Comparison of ENCODE assay signal across 10 cellular contexts in genomic region chr11:1293619-1294015, GRCh38. TPM values are rescaled to one million over a fixed set of nuclear protein-coding genes. Genes with fewer than 3 reads are reported as not detected.
DNase-seq lines count a peak whose midpoint lies in the region; ATAC-seq and TF ChIP-seq lines count a peak whose summit lies in the region.
"Had no signal": no experiment of that assay in that cellular context is flagged by ENCODE, and none has a peak within 500 bp of the region (broad histone marks: within the 10 kb centered on the region; RNA-seq: fewer than 3 reads in every experiment).

No MANE protein-coding gene starts in this region.

- POLR2A ChIA-PET in BJ (lab: Charles Lee): no interaction called here

- in situ Hi-C loops in T47D (cut with HindIII; ENCODE audit: low pct_unique_long_range_greater_than_20kb, low sequenced_read_pairs): no loop called here

- no peak overlapping the region for H3K27ac Mint-ChIP-seq in HFFc6
- H3K27ac Mint-ChIP-seq in natural killer cell: no peak overlapping the region
- H3K27ac Mint-ChIP-seq: dendritic cell treated with granulocyte-macrophage colony-stimulating factor and Interleukin-4, amounts not matched to agents 40 ng/mL and 50 ng/mL, for 4 days; T-helper 2 cell treated with Interferon-gamma antibody and Interleukin-4, amounts not matched to agents 5 μg/mL and 100 μg/mL, for 36 hours had no signal

- H3K36me3 ChIP-seq in BJ (ENCODE audit: control insufficient read depth, insufficient read depth, low read length): peaks cover 22% of the 10 kb centered on the region

- no peaks in the 10 kb centered on the region for H3K4me1 Mint-ChIP-seq in HFFc6 (ENCODE audit: low read depth)
- H3K4me1 Mint-ChIP-seq in natural killer cell: peaks cover 13 to 18% of the 10 kb centered on the region in 2 donors

- ATAC-seq in natural killer cell (peak; percentile 46 to 65 (median 48)), HG03039 (IDR thresholded peaks at IDR 0.05; ENCODE audit: unreplicated experiment) (no peak), HG02759 (IDR thresholded peaks at IDR 0.05; ENCODE audit: unreplicated experiment) (no peak)

- H3K9me3 Mint-ChIP-seq in HFFc6 (no peaks in the 10 kb centered on the region), natural killer cell (no peaks in the 10 kb centered on the region)
- H3K9me3 Mint-ChIP-seq: dendritic cell treated with granulocyte-macrophage colony-stimulating factor and Interleukin-4, amounts not matched to agents 40 ng/mL and 50 ng/mL, for 4 days; T-helper 2 cell treated with Interferon-gamma antibody and Interleukin-4, amounts not matched to agents 5 μg/mL and 100 μg/mL, for 36 hours had no signal

- H3K36me3 Mint-ChIP-seq in HFFc6 (ENCODE audit: low read depth): no peaks in the 10 kb centered on the region; the same call in 1 of the 2 replicates
- no peaks in the 10 kb centered on the region for H3K36me3 Mint-ChIP-seq in natural killer cell

- H3K4me3 Mint-ChIP-seq in HFFc6 (no peak overlapping the region), natural killer cell (no peak overlapping the region)
- H3K4me3 Mint-ChIP-seq: dendritic cell treated with granulocyte-macrophage colony-stimulating factor and Interleukin-4, amounts not matched to agents 40 ng/mL and 50 ng/mL, for 4 days; T-helper 2 cell treated with Interferon-gamma antibody and Interleukin-4, amounts not matched to agents 5 μg/mL and 100 μg/mL, for 36 hours had no signal

- TF ChIP-seq CTCF in BJ (IDR thresholded peaks at IDR 0.05; ENCODE audit: insufficient read depth, low read depth, low read length) (0 out of 2 replicates have a peak, but pooled peaks have one; percentile 21), HFFc6 (IDR thresholded peaks at IDR 0.05) (peak; percentile 59), natural killer cell (IDR thresholded peaks at IDR 0.05) (no peak)

- CTCF ChIA-PET in BJ (lab: Yijun Ruan, JAX): interaction anchor here (1.3 to 1.6 kb wide), 3 partner anchors 12 to 222 kb away, joined by 3 to 5 read pairs (median 4); partner anchors contain the start of gene TOLLIP

- DNase-seq in BJ (ENCODE audit: low read depth): no peak
- no peak for DNase-seq in HFFc6
- DNase-seq in T47D (ENCODE audit: low read depth in 1 of 2, low spot score in 1 of 2): peak; percentile 45 to 47
- no peak for DNase-seq in natural killer cell
- DNase-seq in HuH-7 (ENCODE audit: low spot score): no peak
- no peak for DNase-seq in superior temporal gyrus (ENCODE audit: extremely low spot score)

- H3K27me3 ChIP-seq in BJ (ENCODE audit: control insufficient read depth, insufficient read depth, low read length): no peaks in the 10 kb centered on the region

- no peak overlapping the region for H3K4me3 ChIP-seq in BJ (ENCODE audit: low read depth, low read length)

- intact Hi-C loops in natural killer cell (cut with micrococcal nuclease): no loop called here

- H3K27me3 Mint-ChIP-seq in HFFc6 (ENCODE audit: insufficient read depth): peaks cover 1% of the 10 kb centered on the region; the same call in 1 of the 2 replicates
- no peaks in the 10 kb centered on the region for H3K27me3 Mint-ChIP-seq in natural killer cell (ENCODE audit: low read depth in 2 of 2)
- H3K27me3 Mint-ChIP-seq: dendritic cell treated with granulocyte-macrophage colony-stimulating factor and Interleukin-4, amounts not matched to agents 40 ng/mL and 50 ng/mL, for 4 days had no signal

RNA-seq across cellular contexts. Expression of gene TOLLIP, which starts 15.8 kb away (rescaled TPM):
- polyA plus RNA-seq in BJ (2011; rRNA removed): 19.7 and 38.3 TPM in 2 replicates
- polyA minus RNA-seq in BJ (2011; rRNA and poly(A)+ RNA removed): 26.9 and 32.3 TPM in 2 replicates
- 10 to 100 TPM; 41.4 to 53.6 (median 49.0) TPM for total RNA-seq in HFFc6 (2021; fragmentation: NEBNext Ultra II Directional; extraction: Animal tissue kit (Norgen Biotek cat#: 25700))
- 10 to 100 TPM; 49.3 to 61.8 (median 54.8) TPM for total RNA-seq in natural killer cell

Comparison
In these comparisons a context has a peak if more than half of its experiments do, and no peak if none do; other contexts are left out.
1. DNase-seq: peak in T47D (2 of 2); none in BJ (single experiment), HFFc6 (single experiment), natural killer cell (single experiment), HuH-7 (single experiment) and superior temporal gyrus (single experiment).
2. ATAC-seq: peak in natural killer cell (3 of 3); none in HG03039 (single experiment) and HG02759 (single experiment).